In the genomic region with DNA sequence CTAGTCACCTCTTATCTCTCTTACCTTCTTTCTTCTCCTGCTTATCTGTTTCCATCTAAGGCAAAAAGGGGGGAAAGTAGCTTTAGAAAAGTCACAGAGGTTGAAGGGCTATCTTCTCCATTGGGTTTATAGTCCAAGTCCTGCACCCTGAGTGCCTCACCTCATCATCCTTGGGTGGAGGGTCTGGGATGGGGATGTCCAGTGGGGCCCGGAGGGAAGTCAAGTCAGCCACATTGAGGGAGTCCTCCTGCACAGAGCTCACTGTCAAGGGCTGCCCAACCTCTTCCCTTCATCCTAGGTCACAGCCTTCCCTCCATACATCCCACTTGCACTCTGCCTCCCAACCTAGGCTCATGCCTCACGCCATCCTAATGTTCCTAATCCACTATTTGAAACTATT, we compare ENCODE assay signal across 1 cellular context.
TF ChIP-seq lines count a peak whose summit lies in the region.

No MANE protein-coding gene starts in this region.

TF ChIP-seq in neural cell, 6 proteins besides CTCF, POLR2A, EP300 and RAD21:
- TF ChIP-seq, protein P1, sequence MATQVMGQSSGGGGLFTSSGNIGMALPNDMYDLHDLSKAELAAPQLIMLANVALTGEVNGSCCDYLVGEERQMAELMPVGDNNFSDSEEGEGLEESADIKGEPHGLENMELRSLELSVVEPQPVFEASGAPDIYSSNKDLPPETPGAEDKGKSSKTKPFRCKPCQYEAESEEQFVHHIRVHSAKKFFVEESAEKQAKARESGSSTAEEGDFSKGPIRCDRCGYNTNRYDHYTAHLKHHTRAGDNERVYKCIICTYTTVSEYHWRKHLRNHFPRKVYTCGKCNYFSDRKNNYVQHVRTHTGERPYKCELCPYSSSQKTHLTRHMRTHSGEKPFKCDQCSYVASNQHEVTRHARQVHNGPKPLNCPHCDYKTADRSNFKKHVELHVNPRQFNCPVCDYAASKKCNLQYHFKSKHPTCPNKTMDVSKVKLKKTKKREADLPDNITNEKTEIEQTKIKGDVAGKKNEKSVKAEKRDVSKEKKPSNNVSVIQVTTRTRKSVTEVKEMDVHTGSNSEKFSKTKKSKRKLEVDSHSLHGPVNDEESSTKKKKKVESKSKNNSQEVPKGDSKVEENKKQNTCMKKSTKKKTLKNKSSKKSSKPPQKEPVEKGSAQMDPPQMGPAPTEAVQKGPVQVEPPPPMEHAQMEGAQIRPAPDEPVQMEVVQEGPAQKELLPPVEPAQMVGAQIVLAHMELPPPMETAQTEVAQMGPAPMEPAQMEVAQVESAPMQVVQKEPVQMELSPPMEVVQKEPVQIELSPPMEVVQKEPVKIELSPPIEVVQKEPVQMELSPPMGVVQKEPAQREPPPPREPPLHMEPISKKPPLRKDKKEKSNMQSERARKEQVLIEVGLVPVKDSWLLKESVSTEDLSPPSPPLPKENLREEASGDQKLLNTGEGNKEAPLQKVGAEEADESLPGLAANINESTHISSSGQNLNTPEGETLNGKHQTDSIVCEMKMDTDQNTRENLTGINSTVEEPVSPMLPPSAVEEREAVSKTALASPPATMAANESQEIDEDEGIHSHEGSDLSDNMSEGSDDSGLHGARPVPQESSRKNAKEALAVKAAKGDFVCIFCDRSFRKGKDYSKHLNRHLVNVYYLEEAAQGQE (IDR thresholded peaks at IDR 0.05; ENCODE audit: borderline replicate concordance), result no peak
- TF ChIP-seq TAF1 (IDR thresholded peaks at IDR 0.05; ENCODE audit: low read depth) (no peak), EZH2 (IDR thresholded peaks at IDR 0.05; ENCODE audit: borderline replicate concordance, insufficient read depth, low read length, poor library complexity, severe bottlenecking) (no peak), MXI1 (conservative IDR thresholded peaks at IDR 0.05; ENCODE audit: poor library complexity, severe bottlenecking) (no peak), SMC3 (conservative IDR thresholded peaks at IDR 0.05; ENCODE audit: poor library complexity) (no peak), POLR2AphosphoS5 (IDR thresholded peaks at IDR 0.05) (no peak)
